Comparison of ENCODE assay signal across 1 cellular context in the genomic region with DNA sequence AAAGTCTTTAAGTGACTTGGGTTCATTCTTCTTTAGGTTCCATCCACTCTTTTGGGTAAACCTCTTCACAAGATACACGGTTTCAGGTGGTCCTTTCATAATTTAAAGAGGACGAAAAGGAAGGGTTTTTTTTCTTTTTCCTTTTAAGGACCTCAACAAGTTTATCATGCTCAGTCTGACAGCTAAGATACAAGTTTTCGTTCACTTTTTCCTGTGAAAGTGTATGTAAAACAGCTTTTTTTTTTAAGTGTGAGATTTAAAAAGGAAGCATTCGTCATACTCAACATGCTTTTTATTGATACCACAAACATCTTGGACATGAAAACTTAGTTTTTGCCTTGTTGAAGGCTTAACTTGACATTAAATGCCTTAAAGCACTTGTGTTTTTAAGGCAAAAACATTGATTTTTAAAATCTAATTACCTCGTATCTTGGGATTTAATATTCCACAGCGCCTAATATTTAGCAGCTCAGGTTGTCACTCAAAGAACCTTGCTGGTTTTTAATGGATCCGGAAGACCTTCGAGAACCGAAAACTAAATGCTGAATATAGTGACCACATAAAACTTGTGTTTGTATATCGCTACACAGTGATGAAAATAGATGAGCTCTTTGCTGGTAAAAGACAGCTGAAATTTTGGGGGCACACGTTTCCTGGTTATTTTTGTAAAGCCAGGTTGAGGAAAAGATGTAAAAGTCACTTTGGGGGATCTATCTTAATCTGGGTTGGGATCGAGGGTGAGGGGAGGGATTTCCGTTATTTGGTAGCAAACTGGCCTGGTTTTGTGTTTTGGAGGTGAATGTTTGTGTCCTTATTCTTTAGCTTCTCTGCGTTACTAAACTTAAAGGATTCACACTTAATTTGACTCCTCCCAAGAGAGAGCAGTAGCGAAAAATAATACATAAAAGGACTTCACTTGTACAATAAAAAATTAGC.
TF ChIP-seq lines count a peak whose summit lies in the region.

No MANE protein-coding gene starts in this region.

TF ChIP-seq in A549, 52 proteins besides CTCF, POLR2A, EP300 and RAD21 (continued from another document):
- TF ChIP-seq REST (IDR thresholded peaks at IDR 0.05) (no peak), NFE2L2 (conservative IDR thresholded peaks at IDR 0.05; ENCODE audit: low read length) (no peak), ZC3H11A (IDR thresholded peaks at IDR 0.05) (no peak), ESRRA (IDR thresholded peaks at IDR 0.05; ENCODE audit: borderline replicate concordance, low read length) (no peak), MAFK (IDR thresholded peaks at IDR 0.05; ENCODE audit: partially characterized antibody) (no peak), CHD2 (IDR thresholded peaks at IDR 0.05; ENCODE audit: low read length, partially characterized antibody) (no peak), CEBPB (IDR thresholded peaks at IDR 0.05) (no peak), NR3C1 (IDR thresholded peaks at IDR 0.05) (no peak), SMC3 (IDR thresholded peaks at IDR 0.05) (no peak)
- TF ChIP-seq, protein P1, sequence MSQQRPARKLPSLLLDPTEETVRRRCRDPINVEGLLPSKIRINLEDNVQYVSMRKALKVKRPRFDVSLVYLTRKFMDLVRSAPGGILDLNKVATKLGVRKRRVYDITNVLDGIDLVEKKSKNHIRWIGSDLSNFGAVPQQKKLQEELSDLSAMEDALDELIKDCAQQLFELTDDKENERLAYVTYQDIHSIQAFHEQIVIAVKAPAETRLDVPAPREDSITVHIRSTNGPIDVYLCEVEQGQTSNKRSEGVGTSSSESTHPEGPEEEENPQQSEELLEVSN (IDR thresholded peaks at IDR 0.05; ENCODE audit: borderline replicate concordance, low read depth) = no peak
